1 cellular context compared by ENCODE assay signal in genomic region chr4:70839537-70840093, GRCh38.
TF ChIP-seq lines count a peak whose summit lies in the region.

TSS of gene GRSF1 (minus strand) at chr4:70839890. CDS start at chr4:70839827, 63 bp downstream.

TF ChIP-seq in K562, 482 proteins besides CTCF, POLR2A, EP300 and RAD21 (continued from another document and continues in another):
- TF ChIP-seq ZNF407 (IDR thresholded peaks at IDR 0.05; ENCODE audit: low read depth) (no peak), MLLT1 (IDR thresholded peaks at IDR 0.05) (no peak), MEF2A (IDR thresholded peaks at IDR 0.05; ENCODE audit: control insufficient read depth, low read depth, low read length) (no peak), PHF20 (IDR thresholded peaks at IDR 0.05; ENCODE audit: partially characterized antibody) (no peak), SMAD4 (CRISPR knock-in tag; conservative IDR thresholded peaks at IDR 0.05) (peak; percentile 80), MAX (CRISPR knock-in tag; IDR thresholded peaks at IDR 0.05) (0 out of 2 replicates have a peak, but pooled peaks have one; percentile 43), FUS (optimal IDR thresholded peaks at IDR 0.05; ENCODE audit: low read depth, low read length) (peak; percentile 46), CREB3L1 (IDR thresholded peaks at IDR 0.05; ENCODE audit: borderline replicate concordance, low read depth) (0 out of 2 replicates have a peak, but pooled peaks have one; percentile 52), MXI1 (IDR thresholded peaks at IDR 0.05; ENCODE audit: low read depth, low read length) (no peak), XRCC3 (IDR thresholded peaks at IDR 0.05) (no peak), KDM5B (IDR thresholded peaks at IDR 0.05; ENCODE audit: insufficient replicate concordance, low read depth, low read length) (no peak), HDAC1 (IDR thresholded peaks at IDR 0.05) (peak in 1 of 2 experiments; percentile 66; a peak in 1 of 4 replicates), NONO (IDR thresholded peaks at IDR 0.05; ENCODE audit: low read depth in 2 of 2, low read length in 1 of 2) (peak; percentile 55 to 67; a peak in 3 of 4 replicates), PRPF4 (IDR thresholded peaks at IDR 0.05; ENCODE audit: insufficient read depth, low read depth, low read length, poor library complexity, severe bottlenecking) (peak; percentile 58), POU5F1 (IDR thresholded peaks at IDR 0.05; ENCODE audit: borderline replicate concordance, low read depth, low read length, partially characterized antibody) (no peak), ZNF644 (tag; IDR thresholded peaks at IDR 0.05; ENCODE audit: low read depth) (no peak), NELFE (IDR thresholded peaks at IDR 0.05; ENCODE audit: insufficient read depth, insufficient read length) (no peak), ZNF778 (CRISPR knock-in tag; IDR thresholded peaks at IDR 0.05) (no peak), BHLHE40 (IDR thresholded peaks at IDR 0.05; ENCODE audit: low read length) (peak; percentile 75), ZNF583 (CRISPR knock-in tag; IDR thresholded peaks at IDR 0.05) (no peak), GTF2F1 (IDR thresholded peaks at IDR 0.05; ENCODE audit: low read depth, low read length) (no peak), ZBTB49 (CRISPR knock-in tag; IDR thresholded peaks at IDR 0.05; ENCODE audit: borderline replicate concordance) (no peak), ZC3H11A (IDR thresholded peaks at IDR 0.05; ENCODE audit: low read depth, low read length) (no peak), ZC3H4 (CRISPR knock-in tag; IDR thresholded peaks at IDR 0.05; ENCODE audit: borderline replicate concordance) (no peak), MYNN (IDR thresholded peaks at IDR 0.05) (0 out of 2 replicates have a peak, but pooled peaks have one; percentile 55), MYNN (CRISPR knock-in tag; IDR thresholded peaks at IDR 0.05) (no peak), YY1 (IDR thresholded peaks at IDR 0.05; ENCODE audit: borderline replicate concordance in 1 of 3, control insufficient read depth in 1 of 3, extremely low read depth in 1 of 3, insufficient read depth in 3 of 3, insufficient read length in 1 of 3, insufficient replicate concordance in 2 of 3, low read depth in 1 of 3, low read length in 2 of 3) (peak in 2 of 3 experiments; percentile 73 to 85), HIVEP1 (CRISPR knock-in tag; IDR thresholded peaks at IDR 0.05) (no peak), TAF1 (IDR thresholded peaks at IDR 0.05; ENCODE audit: control insufficient read depth, extremely low read depth, insufficient read depth, low read length, severe bottlenecking) (peak; percentile 72), HNRNPLL (IDR thresholded peaks at IDR 0.05; ENCODE audit: low read depth, low read length, poor library complexity, severe bottlenecking) (peak; percentile 53), ZNF695 (CRISPR knock-in tag; IDR thresholded peaks at IDR 0.05) (no peak), POLR2B (IDR thresholded peaks at IDR 0.05; ENCODE audit: low read depth, partially characterized antibody) (peak; percentile 64), ZNF408 (CRISPR knock-in tag; IDR thresholded peaks at IDR 0.05; ENCODE audit: low read depth) (no peak), SMARCA5 (IDR thresholded peaks at IDR 0.05) (no peak), ELK3 (CRISPR knock-in tag; IDR thresholded peaks at IDR 0.05) (no peak), ZFPM2 (CRISPR knock-in tag; IDR thresholded peaks at IDR 0.05) (0 out of 2 replicates have a peak, but pooled peaks have one; percentile 46), ZC3H8 (IDR thresholded peaks at IDR 0.05) (no peak), ZNF766 (CRISPR knock-in tag; conservative IDR thresholded peaks at IDR 0.05) (0 out of 2 replicates have a peak, but pooled peaks have one; percentile 20), YBX1 (IDR thresholded peaks at IDR 0.05) (no peak), XRCC5 (IDR thresholded peaks at IDR 0.05; ENCODE audit: low read depth, low read length) (peak; percentile 21; the same call in 1 of the 2 replicates), ZNF282 (CRISPR knock-in tag; IDR thresholded peaks at IDR 0.05) (0 out of 2 replicates have a peak, but pooled peaks have one; percentile 1), PYGO2 (tag; IDR thresholded peaks at IDR 0.05) (no peak), L3MBTL2 (IDR thresholded peaks at IDR 0.05) (peak; percentile 46; the same call in 1 of the 2 replicates), ATF7 (IDR thresholded peaks at IDR 0.05) (peak; percentile 44; the same call in 1 of the 2 replicates), CBX1 (IDR thresholded peaks at IDR 0.05; ENCODE audit: low read depth) (0 out of 2 replicates have a peak, but pooled peaks have one; percentile 1), CHD2 (IDR thresholded peaks at IDR 0.05; ENCODE audit: low read depth, low read length) (no peak), HNRNPK (IDR thresholded peaks at IDR 0.05; ENCODE audit: low read depth, low read length, poor library complexity, severe bottlenecking) (no peak), ZNF584 (CRISPR knock-in tag; IDR thresholded peaks at IDR 0.05; ENCODE audit: low read depth) (no peak), ZNF354B (CRISPR knock-in tag; IDR thresholded peaks at IDR 0.05) (no peak), ZKSCAN8 (CRISPR knock-in tag; IDR thresholded peaks at IDR 0.05) (no peak), TAL1 (IDR thresholded peaks at IDR 0.05) (no peak), ZFP91 (CRISPR knock-in tag; IDR thresholded peaks at IDR 0.05) (no peak), E2F6 (IDR thresholded peaks at IDR 0.05; ENCODE audit: borderline replicate concordance in 1 of 2, extremely low read depth in 1 of 2, insufficient read depth in 1 of 2, insufficient read length in 1 of 2, low read depth in 1 of 2, low read length in 1 of 2, poor library complexity in 1 of 2, severe bottlenecking in 1 of 2) (peak in 1 of 2 experiments; percentile 5)
